8 cellular contexts compared by ENCODE assay signal in genomic region chr1:109667452-109668122, GRCh38. TPM values are rescaled to one million over a fixed set of nuclear protein-coding genes. Genes with fewer than 3 reads are reported as not detected.
DNase-seq lines count a peak whose midpoint lies in the region; ATAC-seq and TF ChIP-seq lines count a peak whose summit lies in the region.

Gene GSTM2 (plus strand): TSS chr1:109668057. CDS start chr1:109668116, 59 bp downstream.

- no peaks in the 10 kb centered on the region for H3K27me3 ChIP-seq in H9 (ENCODE audit: insufficient read depth, low read length)

- no peak within 1 kb of the TSS for H3K9ac ChIP-seq in H9 (ENCODE audit: extremely low read depth, insufficient read length, low read length)

- no peak within 1 kb of the TSS for H3K23ac ChIP-seq in H9 (ENCODE audit: insufficient read length, low read depth, low read length)

- H2BK5ac ChIP-seq in H9 (ENCODE audit: insufficient read length, low read length) = no peak within 1 kb of the TSS

- peak; percentile 100 for ATAC-seq in activated CD4-positive, alpha-beta T cell treated with anti-CD3 and anti-CD28 coated beads for 36 hours
- ATAC-seq in left lobe of liver = peak; percentile 93

- no peak within 1 kb of the TSS for H4K91ac ChIP-seq in H9 (ENCODE audit: insufficient read length, low read depth, low read length)

- intact Hi-C loops in activated CD4-positive, alpha-beta T cell treated with anti-CD3 and anti-CD28 coated beads for 36 hours (cut with DNase I, micrococcal nuclease) = loop anchor here (1.0 kb wide), 1 partner anchor 20 kb away; the partner anchor contains the start of gene GSTM1 (in 2 of the 2)

- no peaks in the 10 kb centered on the region for H3K79me1 ChIP-seq in H9 (ENCODE audit: insufficient read depth, low read depth, low read length, poor library complexity, severe bottlenecking)

- H3K4me2 ChIP-seq in H9 (ENCODE audit: insufficient read depth, insufficient read length, low read length) = peak within 1 kb of the TSS; percentile 52

- H3K23me2 ChIP-seq in H9 (ENCODE audit: insufficient read length, low read depth, low read length, poor library complexity, severe bottlenecking) = peaks cover 3% of the 10 kb centered on the region

- TF ChIP-seq CTCF in H9 (conservative IDR thresholded peaks at IDR 0.05) (no peak), chondrocyte (IDR thresholded peaks at IDR 0.05) (no peak)

- POLR2A ChIA-PET in activated CD4-positive, alpha-beta T cell treated with anti-CD3 and anti-CD28 coated beads for 36 hours (lab: Charles Lee) = no interaction called here

- H3K9me3 Mint-ChIP-seq in H9 = peaks cover 0 to 2% of the 10 kb centered on the region in 2 experiments; a peak in 1 of 5 replicates
- H3K9me3 Mint-ChIP-seq in activated CD4-positive, alpha-beta T cell treated with anti-CD3 and anti-CD28 coated beads for 36 hours (ENCODE audit: low read depth) = no peaks in the 10 kb centered on the region
- no peaks in the 10 kb centered on the region for H3K9me3 Mint-ChIP-seq in chondrocyte (ENCODE audit: low read depth)

- no CpG with 5 or more reads among the region's 22 CpGs for whole genome bisulfite sequencing in H9 (ENCODE audit: extremely low coverage, insufficient read length, low lambda C conversion rate)

- CTCF ChIA-PET in activated CD4-positive, alpha-beta T cell treated with anti-CD3 and anti-CD28 coated beads for 36 hours (lab: Charles Lee) = interaction anchor here (0.6 to 1.8 kb wide), 4 partner anchors 10 to 27 kb away, joined by 3 to 7 read pairs (median 4); no protein-coding TSS in a partner anchor

- no peak within 1 kb of the TSS for H2BK15ac ChIP-seq in H9 (ENCODE audit: low read depth, low read length)

- H4K8ac ChIP-seq in H9 (replicated peaks; ENCODE audit: insufficient read length, low read depth, low read length) = no peak within 1 kb of the TSS

- no peak within 1 kb of the TSS for H4K5ac ChIP-seq in H9 (ENCODE audit: insufficient read length, low read depth, low read length)

- no peak within 1 kb of the TSS for H2AK5ac ChIP-seq in H9 (ENCODE audit: insufficient read length, low read length)

- no peaks in the 10 kb centered on the region for H3K9me3 ChIP-seq in H9 (ENCODE audit: control insufficient read depth, low read depth, low read length)

- peak; percentile 90 for DNase-seq in ELR (ENCODE audit: low read depth)
- peak; percentile 95 for DNase-seq in H9
- peak; percentile 75 for DNase-seq in NCI-H146 treated with DMSO at 0.1 percent for 48 hours (lab: John Stamatoyannopoulos, UW; ENCODE audit: unreplicated experiment)
- DNase-seq in activated CD4-positive, alpha-beta T cell treated with anti-CD3 and anti-CD28 coated beads for 36 hours = peak; percentile 92
- DNase-seq in chondrocyte (ENCODE audit: low spot score) = no peak
- DNase-seq in left lobe of liver (ENCODE audit: low spot score) = peak; percentile 75
- DNase-seq in stimulated activated CD4-positive, alpha-beta T cell treated with anti-CD3 and anti-CD28 coated beads, Interleukin-1b, Interleukin-23, amount 100 ng/mL, for 24 hours (ENCODE audit: low read depth in 4 of 4, low spot score in 1 of 4) = peak; percentile 65 to 86 (median 76)
- no peak for DNase-seq in 8988T

- H3K27ac Mint-ChIP-seq in H9 (no peak within 1 kb of the TSS), chondrocyte (ENCODE audit: unreplicated experiment) (peak within 1 kb of the TSS; percentile 24)
- no peak within 1 kb of the TSS for H3K27ac Mint-ChIP-seq in activated CD4-positive, alpha-beta T cell treated with anti-CD3 and anti-CD28 coated beads for 36 hours

- H3K79me2 ChIP-seq in H9 (ENCODE audit: insufficient read depth, low read length) = no peaks in the 10 kb centered on the region

- no peak within 1 kb of the TSS for H2BK20ac ChIP-seq in H9 (ENCODE audit: low read depth, low read length, poor library complexity, severe bottlenecking)

- no peaks in the 10 kb centered on the region for H3K4me1 ChIP-seq in H9 (ENCODE audit: insufficient read depth, low read length)

- no peak within 1 kb of the TSS for H3K18ac ChIP-seq in H9 (ENCODE audit: insufficient read length, low read depth, low read length)

- H3K56ac ChIP-seq in H9 (ENCODE audit: insufficient read length, low read depth, low read length) = no peak within 1 kb of the TSS

- H3K4me1 Mint-ChIP-seq in H9 = peaks cover 8 to 13% of the 10 kb centered on the region in 2 experiments; a peak in 3 of 4 replicates
- H3K4me1 Mint-ChIP-seq in activated CD4-positive, alpha-beta T cell treated with anti-CD3 and anti-CD28 coated beads for 36 hours = peaks cover 18% of the 10 kb centered on the region
- H3K4me1 Mint-ChIP-seq in chondrocyte (ENCODE audit: low read depth) = peaks cover 16% of the 10 kb centered on the region

- no peak within 1 kb of the TSS for H3K27ac ChIP-seq in H9 (ENCODE audit: insufficient read length, low read depth, low read length)

- peaks cover 0 to 11% (median 0%) of the 10 kb centered on the region in 3 experiments; a peak in 2 of 7 replicates for H3K36me3 Mint-ChIP-seq in H9 (ENCODE audit: insufficient read depth in 1 of 3, low read depth in 3 of 3)
- no peaks in the 10 kb centered on the region for H3K36me3 Mint-ChIP-seq in activated CD4-positive, alpha-beta T cell treated with anti-CD3 and anti-CD28 coated beads for 36 hours (ENCODE audit: low read depth)
- H3K36me3 Mint-ChIP-seq in chondrocyte (ENCODE audit: low read depth) = peaks cover 1% of the 10 kb centered on the region

- no peak within 1 kb of the TSS for H2BK120ac ChIP-seq in H9 (ENCODE audit: low read depth, low read length, poor library complexity, severe bottlenecking)

- no peaks in the 10 kb centered on the region for H4K20me1 ChIP-seq in H9 (ENCODE audit: control insufficient read depth, insufficient read depth, insufficient read length)

- H3K4ac ChIP-seq in H9 (ENCODE audit: low read depth, low read length) = no peak within 1 kb of the TSS

- H3K27me3 Mint-ChIP-seq in H9 (ENCODE audit: low read depth) (peaks cover 8% of the 10 kb centered on the region), chondrocyte (ENCODE audit: low read depth) (no peaks in the 10 kb centered on the region)
- no peaks in the 10 kb centered on the region for H3K27me3 Mint-ChIP-seq in activated CD4-positive, alpha-beta T cell treated with anti-CD3 and anti-CD28 coated beads for 36 hours

- peak within 1 kb of the TSS; percentile 59 for H2AFZ ChIP-seq in H9 (ENCODE audit: low read length)

- no peak within 1 kb of the TSS for H3T11ph ChIP-seq in H9 (ENCODE audit: low read length)

- H3K4me3 Mint-ChIP-seq in H9 (peak within 1 kb of the TSS; percentile 71 to 77), chondrocyte (ENCODE audit: unreplicated experiment) (peak within 1 kb of the TSS; percentile 77)
- peak within 1 kb of the TSS; percentile 71 for H3K4me3 Mint-ChIP-seq in activated CD4-positive, alpha-beta T cell treated with anti-CD3 and anti-CD28 coated beads for 36 hours

- H3K14ac ChIP-seq in H9 (ENCODE audit: insufficient read depth, low read length) = no peak within 1 kb of the TSS

- H2BK12ac ChIP-seq in H9 (ENCODE audit: insufficient read length, low read depth, low read length) = no peak within 1 kb of the TSS

RNA-seq across cellular contexts. Expression of gene GSTM2, which starts in this region (rescaled TPM):
- total RNA-seq in H9 (2021) (14.9 and 15.3 TPM in 2 replicates), chondrocyte (24.6 to 41.3 TPM (median 25.8 TPM) in 3 replicates), left lobe of liver (15.1 TPM)
- total RNA-seq in activated CD4-positive, alpha-beta T cell treated with anti-CD3 and anti-CD28 coated beads for 36 hours = 10 to 100 TPM; 18.7 to 23.9 TPM

Comparison
In these comparisons a context has a peak if more than half of its experiments do, and no peak if none do; other contexts are left out.
1. DNase-seq: peak in ELR (single experiment), H9 (single experiment), NCI-H146 treated with DMSO at 0.1 percent for 48 hours (single experiment), activated CD4-positive, alpha-beta T cell treated with anti-CD3 and anti-CD28 coated beads for 36 hours (single experiment), left lobe of liver (single experiment) and stimulated activated CD4-positive, alpha-beta T cell treated with anti-CD3 and anti-CD28 coated beads, Interleukin-1b, Interleukin-23, amount 100 ng/mL, for 24 hours (4 of 4); none in chondrocyte (single experiment) and 8988T (single experiment).
2. Peak in every context shown above with its lines, with median percentiles within 50 percentile points of each other: H3K4me3 Mint-ChIP-seq.